Comparison of ENCODE assay signal across 1 cellular context in genomic region chr12:56286044-56286830, GRCh38.
TF ChIP-seq lines count a peak whose summit lies in the region.

No MANE protein-coding gene starts in this region.

TF ChIP-seq in GM23338, 12 proteins besides CTCF, POLR2A, EP300 and RAD21 (continued from another document):
- TF ChIP-seq REST (IDR thresholded peaks at IDR 0.05; ENCODE audit: unreplicated experiment): no peak
- TF ChIP-seq EZH2 (IDR thresholded peaks at IDR 0.05; ENCODE audit: low read depth, unreplicated experiment): no peak
- TF ChIP-seq NANOG (IDR thresholded peaks at IDR 0.05; ENCODE audit: borderline replicate concordance): no peak
- no peak for TF ChIP-seq ZNF331 (CRISPR knock-in tag; IDR thresholded peaks at IDR 0.05; ENCODE audit: low read depth)
- no peak for TF ChIP-seq ETS1 (IDR thresholded peaks at IDR 0.05)
- no peak for TF ChIP-seq JUNB (IDR thresholded peaks at IDR 0.05; ENCODE audit: unreplicated experiment)
- TF ChIP-seq ZNF114 (CRISPR knock-in tag; IDR thresholded peaks at IDR 0.05): no peak
- no peak for TF ChIP-seq POLR2AphosphoS5 (IDR thresholded peaks at IDR 0.05; ENCODE audit: low read depth)
- no peak for TF ChIP-seq CREB1 (CRISPR knock-in tag; IDR thresholded peaks at IDR 0.05; ENCODE audit: low read depth)
TF ChIP-seq in GM23338: peak in this region for 0.
